Comparison of ENCODE assay signal across 1 cellular context in the genomic region with DNA sequence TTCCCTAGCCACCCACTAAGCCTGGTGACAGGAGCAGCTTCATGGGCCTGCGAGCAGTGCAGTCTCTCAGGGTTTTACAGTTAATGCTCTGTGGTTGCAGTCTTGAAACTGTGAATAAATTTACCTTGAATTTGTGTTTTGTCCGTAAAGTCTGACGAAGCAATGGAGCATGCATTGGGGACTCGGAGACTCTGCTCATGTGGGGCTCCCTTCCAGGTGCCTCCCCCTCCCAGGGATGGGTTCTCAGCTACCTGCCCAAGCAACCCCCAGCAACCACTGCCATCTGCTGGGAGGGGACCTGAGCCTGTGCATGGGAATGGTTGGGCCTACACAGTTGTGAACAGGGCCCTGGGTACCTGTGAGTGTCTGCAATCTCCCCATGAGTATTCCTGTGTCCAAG.
TF ChIP-seq lines count a peak whose summit lies in the region.

No MANE protein-coding gene starts in this region.

TF ChIP-seq in GM12878, 131 proteins besides CTCF, POLR2A, EP300 and RAD21 (continued from another document):
- TF ChIP-seq, protein P1, sequence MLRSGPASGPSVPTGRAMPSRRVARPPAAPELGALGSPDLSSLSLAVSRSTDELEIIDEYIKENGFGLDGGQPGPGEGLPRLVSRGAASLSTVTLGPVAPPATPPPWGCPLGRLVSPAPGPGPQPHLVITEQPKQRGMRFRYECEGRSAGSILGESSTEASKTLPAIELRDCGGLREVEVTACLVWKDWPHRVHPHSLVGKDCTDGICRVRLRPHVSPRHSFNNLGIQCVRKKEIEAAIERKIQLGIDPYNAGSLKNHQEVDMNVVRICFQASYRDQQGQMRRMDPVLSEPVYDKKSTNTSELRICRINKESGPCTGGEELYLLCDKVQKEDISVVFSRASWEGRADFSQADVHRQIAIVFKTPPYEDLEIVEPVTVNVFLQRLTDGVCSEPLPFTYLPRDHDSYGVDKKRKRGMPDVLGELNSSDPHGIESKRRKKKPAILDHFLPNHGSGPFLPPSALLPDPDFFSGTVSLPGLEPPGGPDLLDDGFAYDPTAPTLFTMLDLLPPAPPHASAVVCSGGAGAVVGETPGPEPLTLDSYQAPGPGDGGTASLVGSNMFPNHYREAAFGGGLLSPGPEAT (IDR thresholded peaks at IDR 0.05; ENCODE audit: low read depth), result peak; percentile 15; the same call in 1 of the 2 replicates
- TF ChIP-seq NR2F1 (conservative IDR thresholded peaks at IDR 0.05) (no peak), BACH1 (IDR thresholded peaks at IDR 0.05; ENCODE audit: borderline replicate concordance) (no peak), KAT2A (conservative IDR thresholded peaks at IDR 0.05; ENCODE audit: control insufficient read depth, low read depth, low read length) (no peak), MEF2A (IDR thresholded peaks at IDR 0.05; ENCODE audit: insufficient read depth, low read depth, low read length) (0 out of 2 replicates have a peak, but pooled peaks have one; percentile 33), SIN3A (IDR thresholded peaks at IDR 0.05; ENCODE audit: low read depth, low read length) (no peak), IKZF2 (IDR thresholded peaks at IDR 0.05) (peak in 1 of 2 experiments; percentile 9; a peak in 1 of 4 replicates), RUNX3 (IDR thresholded peaks at IDR 0.05; ENCODE audit: low read length) (peak; percentile 69), ZSCAN29 (IDR thresholded peaks at IDR 0.05) (no peak), KDM1A (IDR thresholded peaks at IDR 0.05; ENCODE audit: borderline replicate concordance) (no peak), SMC3 (IDR thresholded peaks at IDR 0.05; ENCODE audit: borderline replicate concordance, low read length) (peak; percentile 38; the same call in 1 of the 2 replicates), POU2F2 (IDR thresholded peaks at IDR 0.05; ENCODE audit: borderline replicate concordance, low read depth, low read length) (no peak; the same call in 2 of the 3 replicates), MEF2B (IDR thresholded peaks at IDR 0.05; ENCODE audit: partially characterized antibody, poor library complexity, severe bottlenecking) (peak; percentile 11)
- TF ChIP-seq, protein P2, sequence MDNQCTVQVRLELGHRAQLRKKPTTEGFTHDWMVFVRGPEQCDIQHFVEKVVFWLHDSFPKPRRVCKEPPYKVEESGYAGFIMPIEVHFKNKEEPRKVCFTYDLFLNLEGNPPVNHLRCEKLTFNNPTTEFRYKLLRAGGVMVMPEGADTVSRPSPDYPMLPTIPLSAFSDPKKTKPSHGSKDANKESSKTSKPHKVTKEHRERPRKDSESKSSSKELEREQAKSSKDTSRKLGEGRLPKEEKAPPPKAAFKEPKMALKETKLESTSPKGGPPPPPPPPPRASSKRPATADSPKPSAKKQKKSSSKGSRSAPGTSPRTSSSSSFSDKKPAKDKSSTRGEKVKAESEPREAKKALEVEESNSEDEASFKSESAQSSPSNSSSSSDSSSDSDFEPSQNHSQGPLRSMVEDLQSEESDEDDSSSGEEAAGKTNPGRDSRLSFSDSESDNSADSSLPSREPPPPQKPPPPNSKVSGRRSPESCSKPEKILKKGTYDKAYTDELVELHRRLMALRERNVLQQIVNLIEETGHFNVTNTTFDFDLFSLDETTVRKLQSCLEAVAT (IDR thresholded peaks at IDR 0.05), result 0 out of 2 replicates have a peak, but pooled peaks have one; percentile 18
- TF ChIP-seq, protein P3, sequence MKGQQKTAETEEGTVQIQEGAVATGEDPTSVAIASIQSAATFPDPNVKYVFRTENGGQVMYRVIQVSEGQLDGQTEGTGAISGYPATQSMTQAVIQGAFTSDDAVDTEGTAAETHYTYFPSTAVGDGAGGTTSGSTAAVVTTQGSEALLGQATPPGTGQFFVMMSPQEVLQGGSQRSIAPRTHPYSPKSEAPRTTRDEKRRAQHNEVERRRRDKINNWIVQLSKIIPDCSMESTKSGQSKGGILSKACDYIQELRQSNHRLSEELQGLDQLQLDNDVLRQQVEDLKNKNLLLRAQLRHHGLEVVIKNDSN (IDR thresholded peaks at IDR 0.05; ENCODE audit: borderline replicate concordance, extremely low read length, insufficient read depth, low read depth, low read length), result no peak
- TF ChIP-seq, protein P4, sequence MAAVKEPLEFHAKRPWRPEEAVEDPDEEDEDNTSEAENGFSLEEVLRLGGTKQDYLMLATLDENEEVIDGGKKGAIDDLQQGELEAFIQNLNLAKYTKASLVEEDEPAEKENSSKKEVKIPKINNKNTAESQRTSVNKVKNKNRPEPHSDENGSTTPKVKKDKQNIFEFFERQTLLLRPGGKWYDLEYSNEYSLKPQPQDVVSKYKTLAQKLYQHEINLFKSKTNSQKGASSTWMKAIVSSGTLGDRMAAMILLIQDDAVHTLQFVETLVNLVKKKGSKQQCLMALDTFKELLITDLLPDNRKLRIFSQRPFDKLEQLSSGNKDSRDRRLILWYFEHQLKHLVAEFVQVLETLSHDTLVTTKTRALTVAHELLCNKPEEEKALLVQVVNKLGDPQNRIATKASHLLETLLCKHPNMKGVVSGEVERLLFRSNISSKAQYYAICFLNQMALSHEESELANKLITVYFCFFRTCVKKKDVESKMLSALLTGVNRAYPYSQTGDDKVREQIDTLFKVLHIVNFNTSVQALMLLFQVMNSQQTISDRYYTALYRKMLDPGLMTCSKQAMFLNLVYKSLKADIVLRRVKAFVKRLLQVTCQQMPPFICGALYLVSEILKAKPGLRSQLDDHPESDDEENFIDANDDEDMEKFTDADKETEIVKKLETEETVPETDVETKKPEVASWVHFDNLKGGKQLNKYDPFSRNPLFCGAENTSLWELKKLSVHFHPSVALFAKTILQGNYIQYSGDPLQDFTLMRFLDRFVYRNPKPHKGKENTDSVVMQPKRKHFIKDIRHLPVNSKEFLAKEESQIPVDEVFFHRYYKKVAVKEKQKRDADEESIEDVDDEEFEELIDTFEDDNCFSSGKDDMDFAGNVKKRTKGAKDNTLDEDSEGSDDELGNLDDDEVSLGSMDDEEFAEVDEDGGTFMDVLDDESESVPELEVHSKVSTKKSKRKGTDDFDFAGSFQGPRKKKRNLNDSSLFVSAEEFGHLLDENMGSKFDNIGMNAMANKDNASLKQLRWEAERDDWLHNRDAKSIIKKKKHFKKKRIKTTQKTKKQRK (IDR thresholded peaks at IDR 0.05; ENCODE audit: low read depth, low read length), result no peak
- TF ChIP-seq, protein P5, sequence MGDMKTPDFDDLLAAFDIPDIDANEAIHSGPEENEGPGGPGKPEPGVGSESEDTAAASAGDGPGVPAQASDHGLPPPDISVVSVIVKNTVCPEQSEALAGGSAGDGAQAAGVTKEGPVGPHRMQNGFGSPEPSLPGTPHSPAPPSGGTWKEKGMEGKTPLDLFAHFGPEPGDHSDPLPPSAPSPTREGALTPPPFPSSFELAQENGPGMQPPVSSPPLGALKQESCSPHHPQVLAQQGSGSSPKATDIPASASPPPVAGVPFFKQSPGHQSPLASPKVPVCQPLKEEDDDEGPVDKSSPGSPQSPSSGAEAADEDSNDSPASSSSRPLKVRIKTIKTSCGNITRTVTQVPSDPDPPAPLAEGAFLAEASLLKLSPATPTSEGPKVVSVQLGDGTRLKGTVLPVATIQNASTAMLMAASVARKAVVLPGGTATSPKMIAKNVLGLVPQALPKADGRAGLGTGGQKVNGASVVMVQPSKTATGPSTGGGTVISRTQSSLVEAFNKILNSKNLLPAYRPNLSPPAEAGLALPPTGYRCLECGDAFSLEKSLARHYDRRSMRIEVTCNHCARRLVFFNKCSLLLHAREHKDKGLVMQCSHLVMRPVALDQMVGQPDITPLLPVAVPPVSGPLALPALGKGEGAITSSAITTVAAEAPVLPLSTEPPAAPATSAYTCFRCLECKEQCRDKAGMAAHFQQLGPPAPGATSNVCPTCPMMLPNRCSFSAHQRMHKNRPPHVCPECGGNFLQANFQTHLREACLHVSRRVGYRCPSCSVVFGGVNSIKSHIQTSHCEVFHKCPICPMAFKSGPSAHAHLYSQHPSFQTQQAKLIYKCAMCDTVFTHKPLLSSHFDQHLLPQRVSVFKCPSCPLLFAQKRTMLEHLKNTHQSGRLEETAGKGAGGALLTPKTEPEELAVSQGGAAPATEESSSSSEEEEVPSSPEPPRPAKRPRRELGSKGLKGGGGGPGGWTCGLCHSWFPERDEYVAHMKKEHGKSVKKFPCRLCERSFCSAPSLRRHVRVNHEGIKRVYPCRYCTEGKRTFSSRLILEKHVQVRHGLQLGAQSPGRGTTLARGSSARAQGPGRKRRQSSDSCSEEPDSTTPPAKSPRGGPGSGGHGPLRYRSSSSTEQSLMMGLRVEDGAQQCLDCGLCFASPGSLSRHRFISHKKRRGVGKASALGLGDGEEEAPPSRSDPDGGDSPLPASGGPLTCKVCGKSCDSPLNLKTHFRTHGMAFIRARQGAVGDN (IDR thresholded peaks at IDR 0.05), result peak; percentile 46
- TF ChIP-seq, protein P6, sequence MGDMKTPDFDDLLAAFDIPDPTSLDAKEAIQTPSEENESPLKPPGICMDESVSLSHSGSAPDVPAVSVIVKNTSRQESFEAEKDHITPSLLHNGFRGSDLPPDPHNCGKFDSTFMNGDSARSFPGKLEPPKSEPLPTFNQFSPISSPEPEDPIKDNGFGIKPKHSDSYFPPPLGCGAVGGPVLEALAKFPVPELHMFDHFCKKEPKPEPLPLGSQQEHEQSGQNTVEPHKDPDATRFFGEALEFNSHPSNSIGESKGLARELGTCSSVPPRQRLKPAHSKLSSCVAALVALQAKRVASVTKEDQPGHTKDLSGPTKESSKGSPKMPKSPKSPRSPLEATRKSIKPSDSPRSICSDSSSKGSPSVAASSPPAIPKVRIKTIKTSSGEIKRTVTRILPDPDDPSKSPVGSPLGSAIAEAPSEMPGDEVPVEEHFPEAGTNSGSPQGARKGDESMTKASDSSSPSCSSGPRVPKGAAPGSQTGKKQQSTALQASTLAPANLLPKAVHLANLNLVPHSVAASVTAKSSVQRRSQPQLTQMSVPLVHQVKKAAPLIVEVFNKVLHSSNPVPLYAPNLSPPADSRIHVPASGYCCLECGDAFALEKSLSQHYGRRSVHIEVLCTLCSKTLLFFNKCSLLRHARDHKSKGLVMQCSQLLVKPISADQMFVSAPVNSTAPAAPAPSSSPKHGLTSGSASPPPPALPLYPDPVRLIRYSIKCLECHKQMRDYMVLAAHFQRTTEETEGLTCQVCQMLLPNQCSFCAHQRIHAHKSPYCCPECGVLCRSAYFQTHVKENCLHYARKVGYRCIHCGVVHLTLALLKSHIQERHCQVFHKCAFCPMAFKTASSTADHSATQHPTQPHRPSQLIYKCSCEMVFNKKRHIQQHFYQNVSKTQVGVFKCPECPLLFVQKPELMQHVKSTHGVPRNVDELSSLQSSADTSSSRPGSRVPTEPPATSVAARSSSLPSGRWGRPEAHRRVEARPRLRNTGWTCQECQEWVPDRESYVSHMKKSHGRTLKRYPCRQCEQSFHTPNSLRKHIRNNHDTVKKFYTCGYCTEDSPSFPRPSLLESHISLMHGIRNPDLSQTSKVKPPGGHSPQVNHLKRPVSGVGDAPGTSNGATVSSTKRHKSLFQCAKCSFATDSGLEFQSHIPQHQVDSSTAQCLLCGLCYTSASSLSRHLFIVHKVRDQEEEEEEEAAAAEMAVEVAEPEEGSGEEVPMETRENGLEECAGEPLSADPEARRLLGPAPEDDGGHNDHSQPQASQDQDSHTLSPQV (IDR thresholded peaks at IDR 0.05), result no peak
- TF ChIP-seq, protein P7, sequence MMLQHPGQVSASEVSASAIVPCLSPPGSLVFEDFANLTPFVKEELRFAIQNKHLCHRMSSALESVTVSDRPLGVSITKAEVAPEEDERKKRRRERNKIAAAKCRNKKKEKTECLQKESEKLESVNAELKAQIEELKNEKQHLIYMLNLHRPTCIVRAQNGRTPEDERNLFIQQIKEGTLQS (IDR thresholded peaks at IDR 0.05; ENCODE audit: borderline replicate concordance, extremely low read depth, low read depth, low read length), result no peak
- TF ChIP-seq, protein P8, sequence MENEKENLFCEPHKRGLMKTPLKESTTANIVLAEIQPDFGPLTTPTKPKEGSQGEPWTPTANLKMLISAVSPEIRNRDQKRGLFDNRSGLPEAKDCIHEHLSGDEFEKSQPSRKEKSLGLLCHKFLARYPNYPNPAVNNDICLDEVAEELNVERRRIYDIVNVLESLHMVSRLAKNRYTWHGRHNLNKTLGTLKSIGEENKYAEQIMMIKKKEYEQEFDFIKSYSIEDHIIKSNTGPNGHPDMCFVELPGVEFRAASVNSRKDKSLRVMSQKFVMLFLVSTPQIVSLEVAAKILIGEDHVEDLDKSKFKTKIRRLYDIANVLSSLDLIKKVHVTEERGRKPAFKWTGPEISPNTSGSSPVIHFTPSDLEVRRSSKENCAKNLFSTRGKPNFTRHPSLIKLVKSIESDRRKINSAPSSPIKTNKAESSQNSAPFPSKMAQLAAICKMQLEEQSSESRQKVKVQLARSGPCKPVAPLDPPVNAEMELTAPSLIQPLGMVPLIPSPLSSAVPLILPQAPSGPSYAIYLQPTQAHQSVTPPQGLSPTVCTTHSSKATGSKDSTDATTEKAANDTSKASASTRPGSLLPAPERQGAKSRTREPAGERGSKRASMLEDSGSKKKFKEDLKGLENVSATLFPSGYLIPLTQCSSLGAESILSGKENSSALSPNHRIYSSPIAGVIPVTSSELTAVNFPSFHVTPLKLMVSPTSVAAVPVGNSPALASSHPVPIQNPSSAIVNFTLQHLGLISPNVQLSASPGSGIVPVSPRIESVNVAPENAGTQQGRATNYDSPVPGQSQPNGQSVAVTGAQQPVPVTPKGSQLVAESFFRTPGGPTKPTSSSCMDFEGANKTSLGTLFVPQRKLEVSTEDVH (IDR thresholded peaks at IDR 0.05; ENCODE audit: low read depth, partially characterized antibody), result no peak
